In the genomic region with DNA sequence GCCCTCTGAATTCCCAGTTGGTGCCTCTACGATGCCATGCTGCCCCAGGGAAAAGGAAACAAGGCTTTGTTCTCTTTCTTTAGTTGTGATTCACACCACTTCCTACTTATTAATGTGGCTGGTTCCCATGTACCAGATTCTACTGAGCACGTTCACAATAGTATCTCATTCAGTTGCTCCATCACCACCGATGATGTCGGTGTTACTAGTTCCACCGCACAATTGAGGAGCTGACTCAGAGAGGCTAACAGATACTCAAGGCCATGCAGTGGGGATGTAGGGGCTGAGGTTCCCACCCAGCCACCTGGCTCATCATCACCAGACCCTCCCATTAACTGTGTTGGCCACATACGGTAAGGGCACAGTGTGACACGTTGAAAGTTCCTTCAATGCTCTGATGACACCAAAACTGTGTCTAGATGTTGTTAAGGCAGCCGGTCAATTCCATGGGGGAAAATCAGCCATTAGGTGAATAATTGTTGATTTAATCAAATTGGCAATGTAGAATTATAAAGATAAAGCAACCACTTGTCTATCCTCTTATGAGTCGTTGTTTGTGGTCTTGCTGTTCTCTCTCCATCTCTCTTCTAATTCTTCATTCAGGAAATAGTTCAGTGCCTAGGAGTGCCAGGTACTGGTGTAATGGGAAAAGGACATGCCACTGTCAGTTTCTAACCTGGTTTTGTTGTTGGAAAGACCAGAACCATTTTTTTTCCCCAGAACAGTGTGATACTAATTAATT, we compare ENCODE assay signal across 14 cellular contexts.
DNase-seq lines count a peak whose midpoint lies in the region; ATAC-seq and TF ChIP-seq lines count a peak whose summit lies in the region.
"Had no signal": no experiment of that assay in that cellular context is flagged by ENCODE, and none has a peak within 500 bp of the region (broad histone marks: within the 10 kb centered on the region; RNA-seq: fewer than 3 reads in every experiment).

No MANE protein-coding gene starts in this region.

- no peaks in the 10 kb centered on the region for H3K9me3 ChIP-seq in mucosa of descending colon
- no peaks in the 10 kb centered on the region for H3K9me3 ChIP-seq in colonic mucosa
- H3K9me3 ChIP-seq: esophagus squamous epithelium had no signal

- H3K4me1 ChIP-seq in mucosa of descending colon (ENCODE audit: low read depth) (no peaks in the 10 kb centered on the region), colonic mucosa (no peaks in the 10 kb centered on the region)

- DNase-seq in stimulated activated CD4-positive, alpha-beta T cell treated with anti-CD3 and anti-CD28 coated beads, Interleukin-15, amount 100 ng/mL, for 24 hours: peak; percentile 41
- no peak for DNase-seq in stimulated activated CD4-positive, alpha-beta T cell treated with anti-CD3 and anti-CD28 coated beads, Interleukin-2, amount 100 ng/mL, for 48 hours
- DNase-seq in RWPE1 (ENCODE audit: low spot score): peak; percentile 57
- no peak for DNase-seq in sciatic nerve (ENCODE audit: low spot score)
- DNase-seq in mucosa of descending colon: no peak
- DNase-seq in colonic mucosa: no peak
- DNase-seq: activated gamma-delta T cell, cerebellar nuclear complex, esophagus squamous epithelium, WERI-Rb-1 had no signal

- H3K4me3 ChIP-seq in mucosa of descending colon (no peak overlapping the region), colonic mucosa (no peak overlapping the region)
- H3K4me3 ChIP-seq: esophagus squamous epithelium, SK-N-MC had no signal

- H3K27ac ChIP-seq in RWPE1 (no peak overlapping the region), colonic mucosa (no peak overlapping the region)
- H3K27ac ChIP-seq: esophagus squamous epithelium, parathyroid adenoma, SK-N-MC, WERI-Rb-1 had no signal

- CTCF ChIA-PET in RWPE1 (lab: Yijun Ruan, JAX): interaction anchor here (0.6 kb wide), 3 partner anchors 10 to 573 kb away, joined by 3 to 4 read pairs (median 3); no protein-coding TSS in a partner anchor

- no peak for TF ChIP-seq CTCF in RWPE1 (conservative IDR thresholded peaks at IDR 0.05; ENCODE audit: low read depth)
- TF ChIP-seq CTCF in mucosa of descending colon (IDR thresholded peaks at IDR 0.05): no peak
- no peak for TF ChIP-seq CTCF in colonic mucosa (IDR thresholded peaks at IDR 0.05)

- H3K9ac ChIP-seq in colonic mucosa (ENCODE audit: low read depth in 2 of 2, low read length in 2 of 2): no peak overlapping the region
- H3K9ac ChIP-seq: parathyroid adenoma had no signal

- POLR2A ChIA-PET in RWPE1 (lab: Yijun Ruan, JAX; ENCODE audit: low non-redundant PET): no interaction called here

- no peaks in the 10 kb centered on the region for H3K27me3 ChIP-seq in colonic mucosa
- H3K27me3 ChIP-seq: esophagus squamous epithelium had no signal

- ATAC-seq in esophagus mucosa (peak; percentile 80), sciatic nerve (no peak), mucosa of descending colon (no peak), HG02981 (IDR thresholded peaks at IDR 0.05; ENCODE audit: unreplicated experiment) (no peak)

- no peaks in the 10 kb centered on the region for H3K36me3 ChIP-seq in mucosa of descending colon (ENCODE audit: low read depth)
- no peaks in the 10 kb centered on the region for H3K36me3 ChIP-seq in colonic mucosa
- H3K36me3 ChIP-seq: esophagus squamous epithelium, WERI-Rb-1 had no signal

- intact Hi-C loops in sciatic nerve (cut with DNase I) (no loop called here), mucosa of descending colon (cut with DNase I, micrococcal nuclease) (no loop called here), colonic mucosa (cut with DNase I) (no loop called here)

Comparison
In these comparisons a context has a peak if more than half of its experiments do, and no peak if none do; other contexts are left out.
1. DNase-seq: peak in stimulated activated CD4-positive, alpha-beta T cell treated with anti-CD3 and anti-CD28 coated beads, Interleukin-15, amount 100 ng/mL, for 24 hours (single experiment) and RWPE1 (single experiment); none in stimulated activated CD4-positive, alpha-beta T cell treated with anti-CD3 and anti-CD28 coated beads, Interleukin-2, amount 100 ng/mL, for 48 hours (0 of 2), sciatic nerve (single experiment), mucosa of descending colon (0 of 3) and colonic mucosa (single experiment).